Comparison of ENCODE assay signal across 9 cellular contexts in the genomic region with DNA sequence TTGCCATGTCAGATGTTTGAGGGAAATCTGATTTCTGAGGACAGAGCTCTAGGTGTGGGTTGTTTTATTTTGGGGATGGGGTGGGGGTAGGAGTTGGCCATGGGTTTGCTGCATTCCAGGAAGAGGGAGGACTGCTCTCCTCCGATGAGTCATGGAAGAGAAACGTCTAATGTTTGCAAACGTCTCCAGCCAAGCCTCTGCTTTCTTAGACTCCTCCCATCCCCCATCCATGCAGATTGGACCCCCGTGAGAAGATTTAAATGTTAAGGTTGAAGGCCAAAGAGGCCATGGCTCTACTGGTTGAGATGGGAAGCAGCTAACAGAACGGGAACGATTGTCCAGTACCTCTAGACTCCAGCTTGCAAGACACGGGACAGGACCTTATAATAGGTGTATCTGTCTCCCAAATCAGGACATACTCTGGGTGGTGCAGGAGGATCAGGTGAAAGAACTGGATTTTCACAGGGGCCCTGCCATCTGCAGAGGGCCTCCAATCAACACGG. TPM values are rescaled to one million over a fixed set of nuclear protein-coding genes. Genes with fewer than 3 reads are reported as not detected.
A peak's percentile ranks its signal among the peaks of the same experiment; 100 is the strongest.
DNase-seq lines count a peak whose midpoint lies in the region; ATAC-seq, FAIRE-seq and TF ChIP-seq lines count a peak whose summit lies in the region.
"Had no signal": no experiment of that assay in that cellular context is flagged by ENCODE, and none has a peak within 500 bp of the region (broad histone marks: within the 10 kb centered on the region; RNA-seq: fewer than 3 reads in every experiment).

No MANE protein-coding gene starts in this region.

- H3K4me1 Mint-ChIP-seq in osteocyte (ENCODE audit: unreplicated experiment): peaks cover 68% of the 10 kb centered on the region
- H3K4me1 Mint-ChIP-seq in activated naive CD8-positive, alpha-beta T cell treated with anti-CD3 and anti-CD28 coated beads, Interleukin-2, amount 50 U/mL, for 24 hours: no peaks in the 10 kb centered on the region

- no peak overlapping the region for H3K4me3 ChIP-seq in fibroblast of mammary gland (ENCODE audit: control insufficient read depth, low read depth, low read length)

- peak overlapping the region; percentile 92 for H3K27ac Mint-ChIP-seq in osteocyte (ENCODE audit: unreplicated experiment)
- H3K27ac Mint-ChIP-seq in activated naive CD8-positive, alpha-beta T cell treated with anti-CD3 and anti-CD28 coated beads, Interleukin-2, amount 50 U/mL, for 24 hours: no peak overlapping the region

- H3K4me3 Mint-ChIP-seq in osteocyte (ENCODE audit: unreplicated experiment): peak overlapping the region; percentile 57
- H3K4me3 Mint-ChIP-seq in activated naive CD8-positive, alpha-beta T cell treated with anti-CD3 and anti-CD28 coated beads, Interleukin-2, amount 50 U/mL, for 24 hours: no peak overlapping the region

- TF ChIP-seq CTCF in fibroblast of mammary gland (conservative IDR thresholded peaks at IDR 0.05; ENCODE audit: control insufficient read depth, insufficient read depth, low read depth, low read length) (no peak), osteocyte (IDR thresholded peaks at IDR 0.05) (no peak)

- H3K27me3 Mint-ChIP-seq in osteocyte (ENCODE audit: unreplicated experiment): no peaks in the 10 kb centered on the region
- peaks cover 12% of the 10 kb centered on the region for H3K27me3 Mint-ChIP-seq in activated naive CD8-positive, alpha-beta T cell treated with anti-CD3 and anti-CD28 coated beads, Interleukin-2, amount 50 U/mL, for 24 hours

- no peak for FAIRE-seq in RCC 7860 (lab: Jason Lieb, UNC)
- FAIRE-seq: TTC549 had no signal

- no peak for ATAC-seq in HG02678 (IDR thresholded peaks at IDR 0.05; ENCODE audit: unreplicated experiment)
- ATAC-seq in activated naive CD8-positive, alpha-beta T cell treated with anti-CD3 and anti-CD28 coated beads, Interleukin-2, amount 50 U/mL, for 24 hours: no peak

- H3K36me3 Mint-ChIP-seq in osteocyte (ENCODE audit: unreplicated experiment): no peaks in the 10 kb centered on the region
- no peaks in the 10 kb centered on the region for H3K36me3 Mint-ChIP-seq in activated naive CD8-positive, alpha-beta T cell treated with anti-CD3 and anti-CD28 coated beads, Interleukin-2, amount 50 U/mL, for 24 hours (ENCODE audit: low read depth)

- DNase-seq in EH (ENCODE audit: low read depth) (peak; percentile 91), RCC 7860 (ENCODE audit: low spot score) (peak; percentile 54), fibroblast of mammary gland (ENCODE audit: low read depth) (peak; percentile 82), osteocyte (ENCODE audit: extremely low spot score, unreplicated experiment) (no peak), NOMO-1 treated with dmso at 0.1 percent for 144 hours (lab: John Stamatoyannopoulos, UW; ENCODE audit: unreplicated experiment) (no peak)
- DNase-seq in activated CD4-positive, alpha-beta T cell treated with anti-CD3 and anti-CD28 coated beads, Interleukin-2, amount 50 U/mL, for 48 hours: no peak
- DNase-seq in activated naive CD8-positive, alpha-beta T cell treated with anti-CD3 and anti-CD28 coated beads, Interleukin-2, amount 50 U/mL, for 24 hours: no peak

- H3K9me3 Mint-ChIP-seq in osteocyte (ENCODE audit: unreplicated experiment): no peaks in the 10 kb centered on the region
- H3K9me3 Mint-ChIP-seq in activated naive CD8-positive, alpha-beta T cell treated with anti-CD3 and anti-CD28 coated beads, Interleukin-2, amount 50 U/mL, for 24 hours: no peaks in the 10 kb centered on the region

RNA-seq across cellular contexts. Expression of a gene that starts 11.4 kb away (rescaled TPM):
- 183 and 197 TPM in 2 replicates for total RNA-seq in osteocyte

Comparison
In these comparisons a context has a peak if more than half of its experiments do, and no peak if none do; other contexts are left out.
1. DNase-seq: peak in EH (single experiment), RCC 7860 (single experiment) and fibroblast of mammary gland (single experiment); none in osteocyte (single experiment), NOMO-1 treated with dmso at 0.1 percent for 144 hours (single experiment), activated CD4-positive, alpha-beta T cell treated with anti-CD3 and anti-CD28 coated beads, Interleukin-2, amount 50 U/mL, for 48 hours (0 of 2) and activated naive CD8-positive, alpha-beta T cell treated with anti-CD3 and anti-CD28 coated beads, Interleukin-2, amount 50 U/mL, for 24 hours (single experiment).